1 cellular context compared by ENCODE assay signal in the genomic region with DNA sequence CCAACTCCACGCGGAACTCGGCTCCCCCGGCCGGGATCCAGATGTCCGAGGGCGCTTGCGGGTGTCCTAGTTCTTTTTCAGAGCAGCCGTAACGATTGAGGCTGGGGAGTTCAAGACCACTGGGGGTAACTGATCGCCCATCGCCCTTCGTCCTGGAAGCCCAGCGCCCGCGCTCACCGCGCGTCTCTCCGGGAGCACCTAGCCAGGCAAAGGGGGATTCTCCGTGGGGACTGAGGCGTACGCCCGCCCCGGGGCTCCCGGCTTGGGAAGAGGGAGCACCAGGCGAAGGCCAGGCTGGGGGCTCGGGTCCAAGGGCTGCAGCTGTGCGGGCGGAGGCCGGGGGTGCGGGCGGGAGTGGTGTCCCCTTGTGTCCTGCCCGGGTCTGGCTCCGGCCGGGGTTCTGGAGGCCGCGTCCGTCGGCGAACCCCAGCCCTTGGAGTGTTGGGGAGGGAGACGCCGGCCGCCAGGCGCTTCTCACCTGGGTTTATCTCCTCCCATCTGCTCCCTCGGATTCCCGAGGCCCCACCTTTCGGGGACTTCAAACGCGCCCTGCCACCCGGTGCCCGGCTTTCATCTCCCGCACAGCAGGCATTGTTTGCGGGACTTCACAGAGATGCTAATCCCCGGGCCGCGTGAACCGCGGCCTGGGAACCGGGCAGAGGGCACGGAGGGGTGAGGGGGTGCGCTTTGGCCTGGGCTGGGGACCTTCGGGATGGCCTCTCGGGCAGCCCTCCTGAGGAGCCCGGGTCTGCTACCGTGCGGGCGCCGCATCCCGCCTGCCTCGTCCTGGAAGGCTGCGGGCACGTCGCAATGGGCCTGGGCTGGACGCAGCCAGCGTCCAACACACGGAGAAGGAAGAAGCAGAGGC.
TF ChIP-seq lines count a peak whose summit lies in the region.

No MANE protein-coding gene starts in this region.

TF ChIP-seq in HepG2, 621 proteins besides CTCF, POLR2A, EP300 and RAD21 (continued from another document):
- TF ChIP-seq, protein P1, sequence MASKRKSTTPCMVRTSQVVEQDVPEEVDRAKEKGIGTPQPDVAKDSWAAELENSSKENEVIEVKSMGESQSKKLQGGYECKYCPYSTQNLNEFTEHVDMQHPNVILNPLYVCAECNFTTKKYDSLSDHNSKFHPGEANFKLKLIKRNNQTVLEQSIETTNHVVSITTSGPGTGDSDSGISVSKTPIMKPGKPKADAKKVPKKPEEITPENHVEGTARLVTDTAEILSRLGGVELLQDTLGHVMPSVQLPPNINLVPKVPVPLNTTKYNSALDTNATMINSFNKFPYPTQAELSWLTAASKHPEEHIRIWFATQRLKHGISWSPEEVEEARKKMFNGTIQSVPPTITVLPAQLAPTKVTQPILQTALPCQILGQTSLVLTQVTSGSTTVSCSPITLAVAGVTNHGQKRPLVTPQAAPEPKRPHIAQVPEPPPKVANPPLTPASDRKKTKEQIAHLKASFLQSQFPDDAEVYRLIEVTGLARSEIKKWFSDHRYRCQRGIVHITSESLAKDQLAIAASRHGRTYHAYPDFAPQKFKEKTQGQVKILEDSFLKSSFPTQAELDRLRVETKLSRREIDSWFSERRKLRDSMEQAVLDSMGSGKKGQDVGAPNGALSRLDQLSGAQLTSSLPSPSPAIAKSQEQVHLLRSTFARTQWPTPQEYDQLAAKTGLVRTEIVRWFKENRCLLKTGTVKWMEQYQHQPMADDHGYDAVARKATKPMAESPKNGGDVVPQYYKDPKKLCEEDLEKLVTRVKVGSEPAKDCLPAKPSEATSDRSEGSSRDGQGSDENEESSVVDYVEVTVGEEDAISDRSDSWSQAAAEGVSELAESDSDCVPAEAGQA (IDR thresholded peaks at IDR 0.05; ENCODE audit: low read depth): no peak
- TF ChIP-seq, protein P1 (CRISPR knock-in tag; IDR thresholded peaks at IDR 0.05; ENCODE audit: borderline replicate concordance): no peak
- TF ChIP-seq SOX13 (IDR thresholded peaks at IDR 0.05) (no peak), SOX13 (CRISPR knock-in tag; conservative IDR thresholded peaks at IDR 0.05 in 1 of 2, IDR thresholded peaks at IDR 0.05 in 1 of 2) (peak in 1 of 2 experiments; percentile 78; a peak in 2 of 4 replicates), RARG (CRISPR knock-in tag; IDR thresholded peaks at IDR 0.05; ENCODE audit: low read depth) (no peak), ZFP41 (CRISPR knock-in tag; IDR thresholded peaks at IDR 0.05; ENCODE audit: borderline replicate concordance) (no peak), SOX6 (IDR thresholded peaks at IDR 0.05) (no peak), SOX6 (CRISPR knock-in tag; IDR thresholded peaks at IDR 0.05) (peak; percentile 75), BHLHE40 (IDR thresholded peaks at IDR 0.05; ENCODE audit: low read length) (0 out of 2 replicates have a peak, but pooled peaks have one; percentile 34), HNRNPLL (IDR thresholded peaks at IDR 0.05; ENCODE audit: low read depth, low read length, poor library complexity, severe bottlenecking) (peak; percentile 35), TCF7 (IDR thresholded peaks at IDR 0.05; ENCODE audit: low read depth) (peak; percentile 80), SMARCC2 (IDR thresholded peaks at IDR 0.05) (no peak), RARA (CRISPR knock-in tag; IDR thresholded peaks at IDR 0.05) (0 out of 2 replicates have a peak, but pooled peaks have one; percentile 26), FLYWCH1 (CRISPR knock-in tag; IDR thresholded peaks at IDR 0.05) (no peak)
